Comparison of ENCODE assay signal across 8 cellular contexts in the genomic region with DNA sequence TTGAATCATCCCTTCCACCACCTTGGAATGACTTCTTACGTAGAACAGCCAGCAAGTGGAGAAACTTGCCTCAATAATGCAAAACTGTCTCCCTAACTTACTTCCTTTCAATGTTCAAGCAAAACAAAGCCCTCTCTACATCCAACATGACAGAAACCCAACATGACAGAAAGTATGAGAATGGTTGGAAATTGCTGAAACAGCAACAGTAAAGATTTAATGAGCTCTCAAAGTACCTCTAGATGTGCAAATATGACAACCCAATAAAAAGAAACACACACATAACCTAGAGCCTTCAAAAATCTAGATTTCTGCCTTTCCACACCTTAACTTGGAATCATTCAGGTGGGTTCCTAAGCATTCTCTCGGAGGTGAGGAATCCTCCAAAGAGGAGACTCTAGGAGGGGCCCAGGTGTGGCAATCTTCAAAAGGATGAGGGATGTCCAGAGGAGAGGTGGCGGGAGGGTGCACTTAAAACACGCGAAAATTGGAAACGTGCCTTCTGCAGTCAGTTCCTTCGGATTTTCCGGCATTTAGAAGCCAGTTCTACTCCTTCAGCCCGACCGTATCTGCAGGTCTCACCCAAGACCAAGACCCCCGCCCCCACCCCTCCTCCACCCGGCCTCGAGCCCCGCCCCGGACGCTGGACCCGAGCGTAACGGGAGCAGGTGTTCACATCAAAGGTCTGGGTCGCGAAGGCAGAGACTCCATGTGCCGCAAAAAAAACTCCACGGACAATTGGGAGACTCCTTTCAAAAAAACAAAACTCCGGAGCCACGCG. TPM values are rescaled to one million over a fixed set of nuclear protein-coding genes. Genes with fewer than 3 reads are reported as not detected.
DNase-seq lines count a peak whose midpoint lies in the region; ATAC-seq and TF ChIP-seq lines count a peak whose summit lies in the region.

No MANE protein-coding gene starts in this region.

- H3K4me1 ChIP-seq in thymus (ENCODE audit: control insufficient read depth, insufficient read depth, low read length): peaks cover 8% of the 10 kb centered on the region

- H3K36me3 ChIP-seq in SK-N-MC (ENCODE audit: insufficient read depth, low read length) (no peaks in the 10 kb centered on the region), thymus (ENCODE audit: control insufficient read depth, insufficient read depth) (no peaks in the 10 kb centered on the region)

- TF ChIP-seq CTCF in GM12865 (IDR thresholded peaks at IDR 0.05; ENCODE audit: insufficient read depth, low read depth, low read length, missing control alignments): no peak

- no peak for DNase-seq in GM12865 (ENCODE audit: low read depth)
- DNase-seq in SK-N-MC (ENCODE audit: low read depth, low spot score): no peak
- peak; percentile 75 for DNase-seq in iPS-NIHi11 (ENCODE audit: low spot score)
- no peak for DNase-seq in hepatic stellate cell (ENCODE audit: low spot score)
- no peak for DNase-seq in NCI-H2107 (lab: John Stamatoyannopoulos, UW)
- DNase-seq in pons (ENCODE audit: low spot score): no peak

- H3K27me3 ChIP-seq in thymus (ENCODE audit: control insufficient read depth, insufficient read depth): peaks cover 4% of the 10 kb centered on the region

- H3K27ac ChIP-seq in SK-N-MC (peak overlapping the region; percentile 88; the same call in 1 of the 2 replicates), thymus (ENCODE audit: low read depth) (peak overlapping the region; percentile 87)

- no peaks in the 10 kb centered on the region for H3K9me3 ChIP-seq in SK-N-MC (ENCODE audit: low read depth, low read length)
- H3K9me3 ChIP-seq in thymus (ENCODE audit: control insufficient read depth): no peaks in the 10 kb centered on the region

- peak; percentile 2 for ATAC-seq in HG03039 (IDR thresholded peaks at IDR 0.05; ENCODE audit: unreplicated experiment)

- peak overlapping the region; percentile 95 for H3K9ac ChIP-seq in SK-N-MC (ENCODE audit: insufficient read length)

- peak overlapping the region; percentile 68 for H3K4me3 ChIP-seq in GM12865 (ENCODE audit: low read depth, low read length)
- peak overlapping the region; percentile 98 for H3K4me3 ChIP-seq in SK-N-MC
- peak overlapping the region; percentile 58 for H3K4me3 ChIP-seq in thymus (ENCODE audit: low read length)

- 9% methylated on average over 26 of the region's 26 CpGs for WGBS in thymus

RNA-seq across cellular contexts. Expression of gene MGST3, which starts 1.0 kb away (rescaled TPM):
- polyA plus RNA-seq in thymus: 107 TPM
